21 cellular contexts compared by ENCODE assay signal in genomic region chr2:9791711-9792110, GRCh38. TPM values are rescaled to one million over a fixed set of nuclear protein-coding genes. Genes with fewer than 3 reads are reported as not detected.
DNase-seq lines count a peak whose midpoint lies in the region; ATAC-seq, FAIRE-seq and TF ChIP-seq lines count a peak whose summit lies in the region.
"Had no signal": no experiment of that assay in that cellular context is flagged by ENCODE, and none has a peak within 500 bp of the region (broad histone marks: within the 10 kb centered on the region; RNA-seq: fewer than 3 reads in every experiment).

No MANE protein-coding gene starts in this region.

- no peak overlapping the region for H3K27ac ChIP-seq in astrocyte (ENCODE audit: low read depth, low read length)
- peak overlapping the region; percentile 60 to 61 for H3K27ac ChIP-seq in right atrium auricular region
- H3K27ac ChIP-seq: 22Rv1, SJCRH30 had no signal

- no peaks in the 10 kb centered on the region for H3K79me2 ChIP-seq in astrocyte (ENCODE audit: insufficient read depth, low read length)

- no peak for FAIRE-seq in astrocyte (lab: Jason Lieb, UNC)

- DNase-seq in T-helper 2 cell treated with Interferon-gamma antibody and Interleukin-4, amounts not matched to agents 5 μg/mL and 100 μg/mL, for 36 hours (ENCODE audit: low spot score) = no peak
- DNase-seq in T-helper 2 cell (no peak), astrocyte (ENCODE audit: low read depth) (no peak), right atrium auricular region (ENCODE audit: low spot score) (no peak), iPS-NIHi7 (ENCODE audit: extremely low spot score) (no peak)
- no peak for DNase-seq in stimulated activated naive B cell treated with anti-CD40 and anti-IgM and Interleukin-4, amounts not matched to agents 10 μg/mL and 1 μg/mL and 100 μg/mL, for 72 hours
- no peak for DNase-seq in stimulated activated CD4-positive, alpha-beta T cell treated with anti-CD3 and anti-CD28 coated beads, Interleukin-2, amount 100 ng/mL, for 24 hours
- DNase-seq: CD8-positive, alpha-beta T cell; DMS79; MV-4-11; NCI-H1417; NCI-H187 treated with DMSO at 0.1 percent for 48 hours; NCI-H69; OCI-M1; RPMI8226; SJCRH30 had no signal

- no peak for TF ChIP-seq CTCF in astrocyte (IDR thresholded peaks at IDR 0.05; ENCODE audit: insufficient read depth, low read depth, low read length)
- TF ChIP-seq CTCF in right atrium auricular region (IDR thresholded peaks at IDR 0.05) = no peak

- no peak overlapping the region for H3K4me3 ChIP-seq in astrocyte (ENCODE audit: insufficient read depth, low read depth, low read length)
- H3K4me3 ChIP-seq in right atrium auricular region = no peak overlapping the region
- H3K4me3 ChIP-seq: GM23338, SJCRH30 had no signal

- no peak for ATAC-seq in stimulated activated naive B cell treated with anti-CD40 and anti-IgM and Interleukin-4, amounts not matched to agents 10 μg/mL and 1 μg/mL and 100 μg/mL, for 72 hours (replicated peaks)
- no peak for ATAC-seq in GM21825 (IDR thresholded peaks at IDR 0.05; ENCODE audit: unreplicated experiment)
- ATAC-seq: CD8-positive, alpha-beta T cell; GM23338; HCT116 had no signal

- peaks cover 13% of the 10 kb centered on the region for H3K36me3 Mint-ChIP-seq in T-helper 2 cell treated with Interferon-gamma antibody and Interleukin-4, amounts not matched to agents 5 μg/mL and 100 μg/mL, for 36 hours (ENCODE audit: low read depth)
- H3K36me3 Mint-ChIP-seq in astrocyte (ENCODE audit: low read depth, unreplicated experiment) = peaks cover 7% of the 10 kb centered on the region
- H3K36me3 Mint-ChIP-seq in stimulated activated naive B cell treated with anti-CD40 and anti-IgM and Interleukin-4, amounts not matched to agents 10 μg/mL and 1 μg/mL and 100 μg/mL, for 72 hours = peaks cover 8 to 16% of the 10 kb centered on the region in 2 donors
- H3K36me3 Mint-ChIP-seq: CD8-positive, alpha-beta T cell had no signal

- H3K4me2 ChIP-seq in astrocyte (ENCODE audit: low read length) = no peak overlapping the region
- H3K4me2 ChIP-seq: GM23338 had no signal

- H3K9me3 Mint-ChIP-seq in T-helper 2 cell treated with Interferon-gamma antibody and Interleukin-4, amounts not matched to agents 5 μg/mL and 100 μg/mL, for 36 hours = peaks cover 20% of the 10 kb centered on the region
- peaks cover 21% of the 10 kb centered on the region for H3K9me3 Mint-ChIP-seq in astrocyte (ENCODE audit: unreplicated experiment)
- H3K9me3 Mint-ChIP-seq in stimulated activated naive B cell treated with anti-CD40 and anti-IgM and Interleukin-4, amounts not matched to agents 10 μg/mL and 1 μg/mL and 100 μg/mL, for 72 hours = peaks cover 5 to 10% of the 10 kb centered on the region in 2 donors

- peaks cover 4% of the 10 kb centered on the region for H3K27me3 Mint-ChIP-seq in T-helper 2 cell treated with Interferon-gamma antibody and Interleukin-4, amounts not matched to agents 5 μg/mL and 100 μg/mL, for 36 hours (ENCODE audit: low read depth)
- H3K27me3 Mint-ChIP-seq in astrocyte (ENCODE audit: low read depth, unreplicated experiment) = peaks cover 16% of the 10 kb centered on the region
- H3K27me3 Mint-ChIP-seq in stimulated activated naive B cell treated with anti-CD40 and anti-IgM and Interleukin-4, amounts not matched to agents 10 μg/mL and 1 μg/mL and 100 μg/mL, for 72 hours = peaks cover 5 to 7% of the 10 kb centered on the region in 2 donors

- H3K4me1 ChIP-seq in astrocyte (ENCODE audit: insufficient read depth, low read length) = no peaks in the 10 kb centered on the region
- peaks cover 0 to 20% of the 10 kb centered on the region in 2 donors for H3K4me1 ChIP-seq in right atrium auricular region

- no peak overlapping the region for H3K9ac ChIP-seq in astrocyte (ENCODE audit: low read length)

- peaks cover 8% of the 10 kb centered on the region for H3K4me1 Mint-ChIP-seq in T-helper 2 cell treated with Interferon-gamma antibody and Interleukin-4, amounts not matched to agents 5 μg/mL and 100 μg/mL, for 36 hours (ENCODE audit: low read depth)
- peaks cover 3% of the 10 kb centered on the region for H3K4me1 Mint-ChIP-seq in astrocyte (ENCODE audit: low read depth, unreplicated experiment)
- H3K4me1 Mint-ChIP-seq in stimulated activated naive B cell treated with anti-CD40 and anti-IgM and Interleukin-4, amounts not matched to agents 10 μg/mL and 1 μg/mL and 100 μg/mL, for 72 hours = peaks cover 10 to 18% of the 10 kb centered on the region in 2 donors

- no peaks in the 10 kb centered on the region for H4K20me1 ChIP-seq in astrocyte (ENCODE audit: insufficient read depth, low read length)

- no peak overlapping the region for H2AFZ ChIP-seq in astrocyte (ENCODE audit: low read depth, low read length)
- H2AFZ ChIP-seq: GM23338 had no signal

- no peaks in the 10 kb centered on the region for H3K27me3 ChIP-seq in astrocyte (ENCODE audit: insufficient read depth, low read length)
- no peaks in the 10 kb centered on the region for H3K27me3 ChIP-seq in right atrium auricular region
- H3K27me3 ChIP-seq: SJCRH30 had no signal

- H3K27ac Mint-ChIP-seq in T-helper 2 cell treated with Interferon-gamma antibody and Interleukin-4, amounts not matched to agents 5 μg/mL and 100 μg/mL, for 36 hours = peak overlapping the region; percentile 15
- peak overlapping the region; percentile 26 for H3K27ac Mint-ChIP-seq in astrocyte (ENCODE audit: unreplicated experiment)
- H3K27ac Mint-ChIP-seq in stimulated activated naive B cell treated with anti-CD40 and anti-IgM and Interleukin-4, amounts not matched to agents 10 μg/mL and 1 μg/mL and 100 μg/mL, for 72 hours = peak overlapping the region; percentile 71
- H3K27ac Mint-ChIP-seq: B cell; CD8-positive, alpha-beta T cell; GM23338 had no signal

- H3K4me3 Mint-ChIP-seq in T-helper 2 cell treated with Interferon-gamma antibody and Interleukin-4, amounts not matched to agents 5 μg/mL and 100 μg/mL, for 36 hours = no peak overlapping the region
- H3K4me3 Mint-ChIP-seq in astrocyte (ENCODE audit: unreplicated experiment) = peak overlapping the region; percentile 50
- H3K4me3 Mint-ChIP-seq in stimulated activated naive B cell treated with anti-CD40 and anti-IgM and Interleukin-4, amounts not matched to agents 10 μg/mL and 1 μg/mL and 100 μg/mL, for 72 hours = no peak overlapping the region
- H3K4me3 Mint-ChIP-seq: B cell; CD8-positive, alpha-beta T cell; GM23338 had no signal

- H3K36me3 ChIP-seq in astrocyte (ENCODE audit: insufficient read depth, low read length) = no peaks in the 10 kb centered on the region
- no peaks in the 10 kb centered on the region for H3K36me3 ChIP-seq in right atrium auricular region
- H3K36me3 ChIP-seq: SJCRH30 had no signal

- H3K9me3 ChIP-seq in astrocyte (ENCODE audit: insufficient read depth, low read depth, low read length) = no peaks in the 10 kb centered on the region
- H3K9me3 ChIP-seq in right atrium auricular region = peaks cover 0 to 8% of the 10 kb centered on the region in 2 donors
- H3K9me3 ChIP-seq: SJCRH30 had no signal

RNA-seq across cellular contexts. Expression of gene TAF1B, which starts 51.6 kb away (rescaled TPM):
- total RNA-seq in astrocyte (14.5 and 15.7 TPM in 2 replicates), right atrium auricular region (1 to 10 TPM; 4.0 to 6.1 TPM)

Comparison
In these comparisons a context has a peak if more than half of its experiments do, and no peak if none do; other contexts are left out.
1. H3K27ac Mint-ChIP-seq: peak in every context shown above with its lines; median percentile 71 in stimulated activated naive B cell treated with anti-CD40 and anti-IgM and Interleukin-4, amounts not matched to agents 10 μg/mL and 1 μg/mL and 100 μg/mL, for 72 hours; 26 in astrocyte; 15 in T-helper 2 cell treated with Interferon-gamma antibody and Interleukin-4, amounts not matched to agents 5 μg/mL and 100 μg/mL, for 36 hours.